1 cellular context compared by ENCODE assay signal in the genomic region with DNA sequence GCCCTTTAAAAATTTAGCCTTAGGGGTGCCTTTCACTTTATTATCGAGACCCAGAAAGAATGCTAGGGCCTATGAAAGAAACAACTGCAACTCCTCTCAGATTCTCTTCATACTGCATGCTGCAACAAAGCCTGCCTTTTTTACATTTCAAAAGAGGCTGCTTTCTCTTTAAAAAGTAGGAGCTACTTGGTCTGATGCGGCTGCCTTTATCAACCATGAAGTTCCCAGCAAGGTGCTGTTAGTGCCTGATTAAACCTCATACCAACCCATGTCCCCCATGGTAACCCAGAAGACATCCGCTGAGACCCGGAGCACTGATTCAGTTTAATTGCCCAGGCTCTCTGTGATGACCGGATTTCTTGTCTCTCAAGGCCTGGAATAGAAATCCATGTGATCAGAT.
TF ChIP-seq lines count a peak whose summit lies in the region.

No MANE protein-coding gene starts in this region.

TF ChIP-seq in GM23338, 12 proteins besides CTCF, POLR2A, EP300 and RAD21:
- TF ChIP-seq ZNF462 (CRISPR knock-in tag; IDR thresholded peaks at IDR 0.05): peak; percentile 84
- TF ChIP-seq JUNB (IDR thresholded peaks at IDR 0.05; ENCODE audit: unreplicated experiment): no peak
